Comparison of ENCODE assay signal across 9 cellular contexts in genomic region chr5:139415221-139415861, GRCh38. TPM values are rescaled to one million over a fixed set of nuclear protein-coding genes. Genes with fewer than 3 reads are reported as not detected.
DNase-seq lines count a peak whose midpoint lies in the region; ATAC-seq, FAIRE-seq and TF ChIP-seq lines count a peak whose summit lies in the region.
"Had no signal": no experiment of that assay in that cellular context is flagged by ENCODE, and none has a peak within 500 bp of the region (broad histone marks: within the 10 kb centered on the region; RNA-seq: fewer than 3 reads in every experiment).

No MANE protein-coding gene starts in this region.

- H3K27ac ChIP-seq in GM12878 (ENCODE audit: control insufficient read depth, insufficient read depth) (no peak overlapping the region), kidney (ENCODE audit: low read depth in 2 of 2, low read length in 2 of 2) (peak overlapping the region; percentile 57 to 81), tibial nerve (peak overlapping the region in 3 of 4 donors; percentile 15 to 83 (median 81))

- no peak for TF ChIP-seq EP300 in GM12878 (IDR thresholded peaks at IDR 0.05; ENCODE audit: borderline replicate concordance in 1 of 2, control insufficient read depth in 1 of 2, low read depth in 2 of 2, low read length in 2 of 2)
- no peak for TF ChIP-seq EP300 in tibial nerve (IDR thresholded peaks at IDR 0.05)

- H3K4me1 ChIP-seq in GM12878 (ENCODE audit: control insufficient read depth, insufficient read depth, low read length) (peaks cover 21% of the 10 kb centered on the region), kidney (ENCODE audit: control insufficient read depth in 1 of 2, insufficient read depth in 1 of 2, low read depth in 1 of 2, low read length in 2 of 2) (peaks cover 26 to 43% of the 10 kb centered on the region in 2 donors), tibial nerve (peaks cover 0 to 44% (median 12%) of the 10 kb centered on the region in 4 donors)

- no peak for TF ChIP-seq POLR2A in GM12878 (IDR thresholded peaks at IDR 0.05; ENCODE audit: low read depth, low read length)
- TF ChIP-seq POLR2A in tibial nerve (IDR thresholded peaks at IDR 0.05) = no peak

- no peaks in the 10 kb centered on the region for H4K20me1 ChIP-seq in GM12878 (ENCODE audit: control insufficient read depth, insufficient read depth)

- TF ChIP-seq RAD21 in GM12878 (IDR thresholded peaks at IDR 0.05; ENCODE audit: insufficient read depth, low read depth, low read length) = no peak

- H3K9me3 Mint-ChIP-seq in activated naive CD4-positive, alpha-beta T cell treated with anti-CD3 and anti-CD28 coated beads, Interleukin-2, amount 10 ng/mL, durations not matched to agents 7 days and 5 days = no peaks in the 10 kb centered on the region

- H3K4me3 ChIP-seq in GM12878 = no peak overlapping the region
- no peak overlapping the region for H3K4me3 ChIP-seq in kidney (ENCODE audit: low read length in 2 of 2)
- H3K4me3 ChIP-seq in tibial nerve = no peak overlapping the region

- 79% methylated on average over 8 of the region's 8 CpGs for WGBS in GM12878 (ENCODE audit: insufficient coverage, insufficient replicate concordance, low lambda C conversion rate, missing lambda C conversion rate)
- 32 to 45% methylated on average over 6 to 8 of the region's 8 CpGs for WGBS in tibial nerve, 2 donors

- H2AFZ ChIP-seq in GM12878 (ENCODE audit: control insufficient read depth, low read depth, low read length) = no peak overlapping the region

- no peak overlapping the region for H3K4me2 ChIP-seq in GM12878 (ENCODE audit: control insufficient read depth, insufficient read depth)

- peaks cover 14% of the 10 kb centered on the region for H3K36me3 Mint-ChIP-seq in activated naive CD4-positive, alpha-beta T cell treated with anti-CD3 and anti-CD28 coated beads, Interleukin-2, amount 10 ng/mL, durations not matched to agents 7 days and 5 days

- RAD21 ChIA-PET in GM12878 (lab: Charles Lee; ENCODE audit: unreplicated experiment) = interaction anchor here (0.8 to 3.6 kb wide), 4 partner anchors 8 to 98 kb away, joined by 3 to 19 read pairs (median 6); partner anchors contain the start of gene SPATA24

- no peaks in the 10 kb centered on the region for H3K79me2 ChIP-seq in GM12878 (ENCODE audit: control insufficient read depth, insufficient read depth, low read length)

- H3K36me3 ChIP-seq in GM12878 (ENCODE audit: control insufficient read depth in 2 of 2, insufficient read depth in 2 of 2, low read length in 1 of 2) (no peaks in the 10 kb centered on the region; a peak in 1 of 4 replicates), kidney (ENCODE audit: control insufficient read depth in 1 of 2, insufficient read depth in 2 of 2, low read length in 2 of 2) (peaks cover 4 to 7% of the 10 kb centered on the region in 2 donors), tibial nerve (peaks cover 0 to 56% (median 0%) of the 10 kb centered on the region in 3 donors)

- POLR2A ChIA-PET in GM12878 (lab: Charles Lee) = interaction anchor here (0.8 to 3.4 kb wide), 4 partner anchors 19 to 109 kb away, joined by 3 to 14 read pairs (median 4); partner anchors contain the start of gene DNAJC18

- no peaks in the 10 kb centered on the region for H3K9me3 ChIP-seq in GM12878 (replicated peaks; ENCODE audit: control insufficient read depth, insufficient read depth, low read length)
- no peaks in the 10 kb centered on the region for H3K9me3 ChIP-seq in kidney (ENCODE audit: control insufficient read depth in 1 of 2, low read length in 2 of 2)
- H3K9me3 ChIP-seq in tibial nerve = no peaks in the 10 kb centered on the region

- H3K9ac ChIP-seq in GM12878 (ENCODE audit: control insufficient read depth, insufficient read depth, low read length) (no peak overlapping the region), kidney (ENCODE audit: low read length in 2 of 2) (peak overlapping the region in 1 of 2 donors; percentile 21)

- SMC1A ChIA-PET in GM12878 (lab: Charles Lee; ENCODE audit: uncharacterized antibody, unreplicated experiment) = interaction anchor here (1.1 to 3.2 kb wide), 6 partner anchors 9 to 67 kb away, joined by 3 to 14 read pairs (median 6); partner anchors contain the start of gene SPATA24

- peak overlapping the region; percentile 93 for H3K27ac Mint-ChIP-seq in activated naive CD4-positive, alpha-beta T cell treated with anti-CD3 and anti-CD28 coated beads, Interleukin-2, amount 10 ng/mL, durations not matched to agents 7 days and 5 days
- H3K27ac Mint-ChIP-seq: B cell had no signal

- CTCF ChIA-PET in activated naive CD4-positive, alpha-beta T cell treated with anti-CD3 and anti-CD28 coated beads, Interleukin-2, amount 10 ng/mL, durations not matched to agents 7 days and 5 days (lab: Charles Lee) = interaction anchor here (0.6 to 4.0 kb wide), 6 partner anchors 8 to 102 kb away, joined by 3 to 23 read pairs (median 8); partner anchors contain the start of gene SPATA24
- CTCF ChIA-PET in GM12878 (lab: Yijun Ruan, JAX) = interaction anchor here (0.6 to 3.8 kb wide), 9 partner anchors 9 to 218 kb away, joined by 3 to 24 read pairs (median 3); partner anchors contain the start of gene DNAJC18

- no peak for TF ChIP-seq CTCF in GM12878 (IDR thresholded peaks at IDR 0.05 in 2 of 3, conservative IDR thresholded peaks at IDR 0.05 in 1 of 3; ENCODE audit: control insufficient read depth in 2 of 3, extremely low read depth in 1 of 3, insufficient read depth in 1 of 3, low read depth in 3 of 3, low read length in 3 of 3)
- TF ChIP-seq CTCF in kidney (IDR thresholded peaks at IDR 0.05; ENCODE audit: borderline replicate concordance, extremely low read depth, insufficient read depth) = no peak
- TF ChIP-seq CTCF in tibial nerve (IDR thresholded peaks at IDR 0.05) = no peak

- no peak for FAIRE-seq in GM12878 (lab: Jason Lieb, UNC)
- FAIRE-seq in kidney (lab: Jason Lieb, UNC) = no peak

- peak; percentile 32 for ATAC-seq in GM12878
- ATAC-seq in GM18870 (IDR thresholded peaks at IDR 0.05; ENCODE audit: unreplicated experiment) = no peak
- ATAC-seq in GM21717 (IDR thresholded peaks at IDR 0.05; ENCODE audit: unreplicated experiment) = no peak

- peak overlapping the region; percentile 47 for H3K4me3 Mint-ChIP-seq in activated naive CD4-positive, alpha-beta T cell treated with anti-CD3 and anti-CD28 coated beads, Interleukin-2, amount 10 ng/mL, durations not matched to agents 7 days and 5 days
- H3K4me3 Mint-ChIP-seq: B cell had no signal

- no TSS peak for BruUV-seq in GM12878 (replicated peaks; lab: Mats Ljungman, UMichigan)

- no peaks in the 10 kb centered on the region for H3K27me3 Mint-ChIP-seq in activated naive CD4-positive, alpha-beta T cell treated with anti-CD3 and anti-CD28 coated beads, Interleukin-2, amount 10 ng/mL, durations not matched to agents 7 days and 5 days
- H3K27me3 Mint-ChIP-seq: B cell had no signal

- H3K27me3 ChIP-seq in GM12878 (replicated peaks in 1 of 2; ENCODE audit: control insufficient read depth in 2 of 2, insufficient read depth in 2 of 2, low read length in 1 of 2) (no peaks in the 10 kb centered on the region), tibial nerve (no peaks in the 10 kb centered on the region)

- in situ Hi-C loops in GM12878 (cut with MboI) = no loop called here

- DNase-seq in activated naive CD4-positive, alpha-beta T cell treated with anti-CD3 and anti-CD28 coated beads, Interleukin-2, amount 10 ng/mL, durations not matched to agents 7 days and 5 days = peak; percentile 56
- no peak for DNase-seq in activated naive CD4-positive, alpha-beta T cell treated with anti-CD3 and anti-CD28 coated beads, Interleukin-2, amount 50 U/mL, for 16 hours
- no peak for DNase-seq in GM12878 (ENCODE audit: low read depth, low spot score)
- no peak for DNase-seq in kidney
- no peak for DNase-seq in tibial nerve (ENCODE audit: low spot score in 2 of 2)
- DNase-seq in amniotic stem cell (lab: John Stamatoyannopoulos, UW) = no peak

- intact Hi-C loops in GM12878 (cut with micrococcal nuclease; ENCODE audit: unreplicated experiment) (no loop called here), kidney (cut with DNase I) (no loop called here)

- peaks cover 58% of the 10 kb centered on the region for H3K4me1 Mint-ChIP-seq in activated naive CD4-positive, alpha-beta T cell treated with anti-CD3 and anti-CD28 coated beads, Interleukin-2, amount 10 ng/mL, durations not matched to agents 7 days and 5 days
- H3K4me1 Mint-ChIP-seq: B cell had no signal

RNA-seq across cellular contexts. Expression of gene SPATA24, which starts 11.5 kb away (rescaled TPM):
- 8.9 and 9.5 TPM in 2 replicates for total RNA-seq in GM12878 (2013; cell fraction: nucleolus; rRNA removed)
- total RNA-seq in GM12878 (2014; rRNA removed) (5.1 and 8.1 TPM in 2 replicates), GM12878 (2014; rRNA removed; fragmentation: Illumina TruSeq; extraction: Trizol) (6.3 and 8.1 TPM in 2 replicates), GM12878 (2021) (4.1 and 5.6 TPM in 2 replicates), kidney (6.8 TPM), tibial nerve (1 to 10 TPM in 2 of 4 donors, not detected in 2; 1.9 to 7.2 TPM)
- polyA plus RNA-seq in GM12878 (2011; ENCODE audit: low read depth) = 8.4 TPM
- polyA plus RNA-seq in GM12878 (2011; rRNA removed) (5.3 and 6.0 TPM in 2 replicates), GM12878 (2014; fragmentation: Illumina TruSeq; extraction: Trizol) (6.1 and 9.8 TPM in 2 replicates), GM12878 (2014; fragmentation: Nextera tagmentation; extraction: Ambion mirVana) (1 to 10 TPM; 7.6 to 8.5 TPM), GM12878 (2014; rRNA removed) (7.1 and 7.2 TPM in 2 replicates), GM12878 (2016; fragmentation: Nextera tagmentation; extraction: Ambion mirVana) (1 to 10 TPM; 7.0 to 7.4 TPM), kidney (ENCODE audit: insufficient read depth, low read depth, low replicate concordance) (21.6 TPM)
- 2.9 and 3.7 TPM in 2 replicates for polyA plus RNA-seq in GM12878 (2011; cell fraction: cytosol; rRNA removed)
- 3.2 and 4.8 TPM in 2 replicates for polyA plus RNA-seq in GM12878 (2011; cell fraction: nucleus; rRNA removed)
- polyA plus RNA-seq in GM12878 (2012) = 7.6 and 8.6 TPM in 2 replicates
- 2.2 and 2.6 TPM in 2 replicates for polyA minus RNA-seq in GM12878 (2011; rRNA and poly(A)+ RNA removed)
- not detected in 2 replicates for polyA minus RNA-seq in GM12878 (2011; cell fraction: cytosol; rRNA and poly(A)+ RNA removed)
- polyA minus RNA-seq in GM12878 (2011; cell fraction: nucleus; rRNA and poly(A)+ RNA removed) = 2.3 and 3.4 TPM in 2 replicates

RNA-seq across cellular contexts. Expression of gene PROB1, which starts 20.4 kb away (rescaled TPM):
- 3.5 and 4.4 TPM in 2 replicates for total RNA-seq in GM12878 (2013; cell fraction: nucleolus; rRNA removed)
- total RNA-seq in GM12878 (2014; rRNA removed) (3.0 and 3.8 TPM in 2 replicates), GM12878 (2014; rRNA removed; fragmentation: Illumina TruSeq; extraction: Trizol) (1.7 and 2.0 TPM in 2 replicates), GM12878 (2021) (6.0 and 6.5 TPM in 2 replicates), kidney (3.8 TPM), tibial nerve (1 to 10 TPM in 3 of 4 donors, under 1 TPM in 1; 0.63 to 3.6 (median 1.3) TPM)
- 1.4 TPM for polyA plus RNA-seq in GM12878 (2011; ENCODE audit: low read depth)
- polyA plus RNA-seq in GM12878 (2011; rRNA removed) (0.59 and 1.1 TPM in 2 replicates), GM12878 (2014; fragmentation: Illumina TruSeq; extraction: Trizol) (0.78 and 1.4 TPM in 2 replicates), GM12878 (2014; fragmentation: Nextera tagmentation; extraction: Ambion mirVana) (under 1 TPM; 0.14 to 0.58 TPM), GM12878 (2014; rRNA removed) (4.7 and 5.1 TPM in 2 replicates), GM12878 (2016; fragmentation: Nextera tagmentation; extraction: Ambion mirVana) (1 to 10 TPM; 6.2 to 8.1 TPM), kidney (ENCODE audit: insufficient read depth, low read depth, low replicate concordance) (1.5 TPM)
- 1.3 and 2.2 TPM in 2 replicates for polyA plus RNA-seq in GM12878 (2011; cell fraction: cytosol; rRNA removed)
- 3.4 and 4.5 TPM in 2 replicates for polyA plus RNA-seq in GM12878 (2011; cell fraction: nucleus; rRNA removed)
- 3.8 and 5.2 TPM in 2 replicates for polyA plus RNA-seq in GM12878 (2012)
- 0.95 and 1.9 TPM in 2 replicates for polyA minus RNA-seq in GM12878 (2011; rRNA and poly(A)+ RNA removed)
- polyA minus RNA-seq in GM12878 (2011; cell fraction: cytosol; rRNA and poly(A)+ RNA removed) = 0.73 and 1.1 TPM in 2 replicates
- 3.4 and 6.2 TPM in 2 replicates for polyA minus RNA-seq in GM12878 (2011; cell fraction: nucleus; rRNA and poly(A)+ RNA removed)

RNA-seq across cellular contexts. Expression of gene DNAJC18, which starts 24.0 kb away (rescaled TPM):
- 9.8 and 13.1 TPM in 2 replicates for total RNA-seq in GM12878 (2013; cell fraction: nucleolus; rRNA removed)
- total RNA-seq in GM12878 (2014; rRNA removed) = 5.3 and 6.4 TPM in 2 replicates
- 10.6 and 10.8 TPM in 2 replicates for total RNA-seq in GM12878 (2014; rRNA removed; fragmentation: Illumina TruSeq; extraction: Trizol)
- total RNA-seq in GM12878 (2021) = 16.9 and 19.7 TPM in 2 replicates
- 7.0 TPM for polyA plus RNA-seq in GM12878 (2011; ENCODE audit: low read depth)
- 21.0 and 34.0 TPM in 2 replicates for polyA plus RNA-seq in GM12878 (2011; rRNA removed)
- 5.6 and 8.9 TPM in 2 replicates for polyA plus RNA-seq in GM12878 (2011; cell fraction: cytosol; rRNA removed)
- 4.0 and 5.5 TPM in 2 replicates for polyA plus RNA-seq in GM12878 (2011; cell fraction: nucleus; rRNA removed)
- polyA plus RNA-seq in GM12878 (2012) = 12.4 and 17.4 TPM in 2 replicates
- polyA plus RNA-seq in GM12878 (2014; fragmentation: Illumina TruSeq; extraction: Trizol) = 17.5 and 22.6 TPM in 2 replicates
- 10 to 100 TPM; 20.5 to 26.7 TPM for polyA plus RNA-seq in GM12878 (2014; fragmentation: Nextera tagmentation; extraction: Ambion mirVana)
- 5.3 and 10.1 TPM in 2 replicates for polyA plus RNA-seq in GM12878 (2014; rRNA removed)
- polyA plus RNA-seq in GM12878 (2016; fragmentation: Nextera tagmentation; extraction: Ambion mirVana) = 10 to 100 TPM; 16.7 to 18.0 TPM
- 6.6 and 10.5 TPM in 2 replicates for polyA minus RNA-seq in GM12878 (2011; rRNA and poly(A)+ RNA removed)
- polyA minus RNA-seq in GM12878 (2011; cell fraction: cytosol; rRNA and poly(A)+ RNA removed) = 3.2 and 7.4 TPM in 2 replicates
- 2.2 and 2.9 TPM in 2 replicates for polyA minus RNA-seq in GM12878 (2011; cell fraction: nucleus; rRNA and poly(A)+ RNA removed)
- 13.7 TPM for total RNA-seq in kidney
- 3.9 TPM for polyA plus RNA-seq in kidney (ENCODE audit: insufficient read depth, low read depth, low replicate concordance)
- total RNA-seq in tibial nerve = 10 to 100 TPM in 3 of 4 donors, 1 to 10 TPM in 1; 9.2 to 11.4 (median 10.7) TPM

RNA-seq across cellular contexts. Expression of gene MZB1, which starts 25.6 kb away (rescaled TPM):
- 108 and 124 TPM in 2 replicates for total RNA-seq in GM12878 (2013; cell fraction: nucleolus; rRNA removed)
- total RNA-seq in GM12878 (2014; rRNA removed) (211 and 238 TPM in 2 replicates), GM12878 (2014; rRNA removed; fragmentation: Illumina TruSeq; extraction: Trizol) (132 and 157 TPM in 2 replicates), GM12878 (2021) (200 and 218 TPM in 2 replicates), kidney (49.6 TPM), tibial nerve (1 to 10 TPM in 2 of 4 donors, not detected in 2; 2.1 to 2.4 TPM)
- polyA plus RNA-seq in GM12878 (2011; ENCODE audit: low read depth) = 170 TPM
- polyA plus RNA-seq in GM12878 (2011; rRNA removed) (37.4 and 65.2 TPM in 2 replicates), GM12878 (2014; fragmentation: Illumina TruSeq; extraction: Trizol) (44.1 and 147 TPM in 2 replicates), GM12878 (2014; fragmentation: Nextera tagmentation; extraction: Ambion mirVana) (10 to 100 TPM; 19.3 to 56.9 TPM), GM12878 (2014; rRNA removed) (291 and 321 TPM in 2 replicates), GM12878 (2016; fragmentation: Nextera tagmentation; extraction: Ambion mirVana) (100 to 1,000 TPM; 369 to 406 TPM), kidney (ENCODE audit: insufficient read depth, low read depth, low replicate concordance) (1.2 TPM)
- 96.6 and 144 TPM in 2 replicates for polyA plus RNA-seq in GM12878 (2011; cell fraction: cytosol; rRNA removed)
- 140 and 154 TPM in 2 replicates for polyA plus RNA-seq in GM12878 (2011; cell fraction: nucleus; rRNA removed)
- polyA plus RNA-seq in GM12878 (2012) = 253 and 361 TPM in 2 replicates
- polyA minus RNA-seq in GM12878 (2011; rRNA and poly(A)+ RNA removed) = 43.4 and 79.0 TPM in 2 replicates
- polyA minus RNA-seq in GM12878 (2011; cell fraction: cytosol; rRNA and poly(A)+ RNA removed) = 21.8 and 23.1 TPM in 2 replicates
- 58.2 and 93.9 TPM in 2 replicates for polyA minus RNA-seq in GM12878 (2011; cell fraction: nucleus; rRNA and poly(A)+ RNA removed)

RNA-seq across cellular contexts. Expression of gene SLC23A1, which starts 32.2 kb away (rescaled TPM):
- 24.3 and 24.7 TPM in 2 replicates for total RNA-seq in GM12878 (2013; cell fraction: nucleolus; rRNA removed)
- 0.98 and 1.2 TPM in 2 replicates for total RNA-seq in GM12878 (2014; rRNA removed)
- total RNA-seq in GM12878 (2014; rRNA removed; fragmentation: Illumina TruSeq; extraction: Trizol) = 1.7 and 2.4 TPM in 2 replicates
- 4.1 and 4.7 TPM in 2 replicates for total RNA-seq in GM12878 (2021)
- polyA plus RNA-seq in GM12878 (2011; ENCODE audit: low read depth) = 1.2 TPM
- 1.1 and 1.5 TPM in 2 replicates for polyA plus RNA-seq in GM12878 (2011; rRNA removed)
- 1.2 and 1.3 TPM in 2 replicates for polyA plus RNA-seq in GM12878 (2011; cell fraction: cytosol; rRNA removed)
- polyA plus RNA-seq in GM12878 (2011; cell fraction: nucleus; rRNA removed) = 18.8 and 22.0 TPM in 2 replicates
- polyA plus RNA-seq in GM12878 (2012) = 3.3 and 4.3 TPM in 2 replicates
- polyA plus RNA-seq in GM12878 (2014; fragmentation: Illumina TruSeq; extraction: Trizol) = 0.95 and 1.7 TPM in 2 replicates
- under 1 TPM; 0.35 to 0.74 TPM for polyA plus RNA-seq in GM12878 (2014; fragmentation: Nextera tagmentation; extraction: Ambion mirVana)
- polyA plus RNA-seq in GM12878 (2014; rRNA removed) = 3.2 and 3.3 TPM in 2 replicates
- 1 to 10 TPM; 1.5 to 1.6 TPM for polyA plus RNA-seq in GM12878 (2016; fragmentation: Nextera tagmentation; extraction: Ambion mirVana)
- polyA minus RNA-seq in GM12878 (2011; rRNA and poly(A)+ RNA removed) = 5.6 and 11.2 TPM in 2 replicates
- not detected in 2 replicates for polyA minus RNA-seq in GM12878 (2011; cell fraction: cytosol; rRNA and poly(A)+ RNA removed)
- 9.8 and 16.2 TPM in 2 replicates for polyA minus RNA-seq in GM12878 (2011; cell fraction: nucleus; rRNA and poly(A)+ RNA removed)
- 3.5 TPM for total RNA-seq in kidney
- 31.9 TPM for polyA plus RNA-seq in kidney (ENCODE audit: insufficient read depth, low read depth, low replicate concordance)
- not detected for total RNA-seq in tibial nerve
